Comparison of ENCODE assay signal across 8 cellular contexts in genomic region chr17:64504769-64505319, GRCh38. TPM values are rescaled to one million over a fixed set of nuclear protein-coding genes. Genes with fewer than 3 reads are reported as not detected.
DNase-seq lines count a peak whose midpoint lies in the region; ATAC-seq and TF ChIP-seq lines count a peak whose summit lies in the region.

No MANE protein-coding gene starts in this region.

- H3K27ac Mint-ChIP-seq in Calu3 (ENCODE audit: unreplicated experiment) = peak overlapping the region; percentile 99

- no peaks in the 10 kb centered on the region for H3K9me2 ChIP-seq in neural cell (ENCODE audit: insufficient read depth, low read length)

- CTCF ChIA-PET in Calu3 (lab: Charles Lee) = interaction anchor here (0.9 kb wide), 1 partner anchor 85 kb away, joined by 3 read pairs; no protein-coding TSS in a partner anchor

- TF ChIP-seq RAD21 in neural cell (conservative IDR thresholded peaks at IDR 0.05) = no peak

- H3K4me1 ChIP-seq in ectodermal cell (ENCODE audit: control insufficient read depth, insufficient read depth, low read length) = peaks cover 10% of the 10 kb centered on the region

- peak overlapping the region; percentile 100 for H3K9ac ChIP-seq in neural cell (ENCODE audit: low read length)

- no peaks in the 10 kb centered on the region for H3K27me3 Mint-ChIP-seq in Calu3 (ENCODE audit: unreplicated experiment)

- peak overlapping the region; percentile 86 for H3K4me3 Mint-ChIP-seq in Calu3 (ENCODE audit: low read depth, unreplicated experiment)

- peak overlapping the region; percentile 97 for H3K4me3 ChIP-seq in ectodermal cell (ENCODE audit: insufficient read depth, low read depth, low read length)
- H3K4me3 ChIP-seq in neural cell (ENCODE audit: low read length) = peak overlapping the region; percentile 97

- no peaks in the 10 kb centered on the region for H3K9me3 ChIP-seq in ectodermal cell (ENCODE audit: control insufficient read depth, low read length)
- no peaks in the 10 kb centered on the region for H3K9me3 ChIP-seq in neural cell (ENCODE audit: low read length)

- no TSS peak for BruUV-seq in Calu3 (replicated peaks; lab: Mats Ljungman, UMichigan)

- ATAC-seq in HG02759 (IDR thresholded peaks at IDR 0.05; ENCODE audit: unreplicated experiment) = no peak

- 6 to 9% methylated on average over 13 of the region's 13 CpGs for WGBS in ectodermal cell, 2 experiments

- H3F3A ChIP-seq in neural cell (ENCODE audit: insufficient read depth, low read length, poor library complexity, severe bottlenecking) = peaks cover 8% of the 10 kb centered on the region

- H3K27ac ChIP-seq in ectodermal cell (ENCODE audit: insufficient read depth, low read depth, low read length, poor library complexity, severe bottlenecking) (peak overlapping the region; percentile 97), neural cell (ENCODE audit: low read length) (peak overlapping the region; percentile 100)

- TF ChIP-seq CTCF in Calu3 (IDR thresholded peaks at IDR 0.05; ENCODE audit: unreplicated experiment) = no peak
- no peak for TF ChIP-seq CTCF in neural cell (IDR thresholded peaks at IDR 0.05; ENCODE audit: poor library complexity, severe bottlenecking)
- no peak for TF ChIP-seq CTCF in GM20000 (IDR thresholded peaks at IDR 0.05; ENCODE audit: extremely low read depth, missing control alignments)

- peaks cover 26% of the 10 kb centered on the region for H3K4me1 Mint-ChIP-seq in Calu3 (ENCODE audit: low read depth, unreplicated experiment)

- H3K9me3 Mint-ChIP-seq in Calu3 (ENCODE audit: low read depth, unreplicated experiment) = no peaks in the 10 kb centered on the region

- H3K79me2 ChIP-seq in neural cell (replicated peaks; ENCODE audit: insufficient read depth, low read length) = peaks cover 79% of the 10 kb centered on the region

- intact Hi-C loops in Calu3 (cut with micrococcal nuclease; ENCODE audit: unreplicated experiment) = no loop called here

- no peak for TF ChIP-seq EP300 in neural cell (conservative IDR thresholded peaks at IDR 0.05; ENCODE audit: poor library complexity, severe bottlenecking)

- DNase-seq in Calu3 = no peak
- peak; percentile 56 for DNase-seq in NCI-H460 (ENCODE audit: extremely low read depth, low read depth)
- no peak for DNase-seq in stimulated activated CD4-positive, alpha-beta T cell treated with anti-CD3 and anti-CD28 coated beads, Interleukin-15, amount 100 ng/mL, for 24 hours
- DNase-seq in NCI-H1436 treated with DMSO at 0.1 percent for 48 hours (lab: John Stamatoyannopoulos, UW) = no peak
- DNase-seq in GM20000 (ENCODE audit: low spot score) = no peak

- H3K36me3 ChIP-seq in ectodermal cell (ENCODE audit: control insufficient read depth, insufficient read depth, low read length) (peaks cover 45% of the 10 kb centered on the region), neural cell (ENCODE audit: insufficient read depth, low read length) (peaks cover 28% of the 10 kb centered on the region)

- H3K27me3 ChIP-seq in ectodermal cell (ENCODE audit: control insufficient read depth, insufficient read depth, low read length, poor library complexity, severe bottlenecking) = no peaks in the 10 kb centered on the region
- no peaks in the 10 kb centered on the region for H3K27me3 ChIP-seq in neural cell (ENCODE audit: insufficient read depth, low read depth, low read length)

- no peak overlapping the region for H2AFZ ChIP-seq in neural cell (ENCODE audit: low read depth, low read length)

- peak overlapping the region; percentile 95 for H3K4me2 ChIP-seq in neural cell (ENCODE audit: low read length)

- peaks cover 91% of the 10 kb centered on the region for H3K36me3 Mint-ChIP-seq in Calu3 (ENCODE audit: insufficient read depth, unreplicated experiment)

- peaks cover 23% of the 10 kb centered on the region for H4K20me1 ChIP-seq in neural cell (ENCODE audit: insufficient read depth)

TF ChIP-seq in neural cell, 6 proteins besides CTCF, POLR2A, EP300 and RAD21:
- TF ChIP-seq REST (IDR thresholded peaks at IDR 0.05; ENCODE audit: borderline replicate concordance) = no peak

RNA-seq across cellular contexts. Expression of gene DDX5, which starts 1.2 kb away (rescaled TPM):
- total RNA-seq in Calu3 (2022) = 384 and 477 TPM in 2 replicates
- 392 and 498 TPM in 2 replicates for total RNA-seq in NCI-H460 (2014; rRNA removed; shearing (Covaris generic))
- polyA plus RNA-seq in NCI-H460 (2014; cell fraction: nucleus; rRNA removed) = 1,062 and 1,359 TPM in 2 replicates
- 977 TPM for polyA plus RNA-seq in ectodermal cell (2013, experiment 1 of 4)
- 1,002 TPM for polyA plus RNA-seq in ectodermal cell (2013, experiment 2 of 4)
- 675 TPM for polyA plus RNA-seq in ectodermal cell (2013, experiment 3 of 4)
- 720 TPM for polyA plus RNA-seq in ectodermal cell (2013, experiment 4 of 4)
- 1,789 and 2,358 TPM in 2 replicates for polyA plus RNA-seq in neural cell
- polyA minus RNA-seq in neural cell = 808 and 961 TPM in 2 replicates

RNA-seq across cellular contexts. Expression of gene CEP95, which starts 1.9 kb away (rescaled TPM):
- 37.6 and 38.9 TPM in 2 replicates for total RNA-seq in Calu3 (2022)
- 25.9 and 39.1 TPM in 2 replicates for total RNA-seq in NCI-H460 (2014; rRNA removed; shearing (Covaris generic))
- 68.8 and 84.2 TPM in 2 replicates for polyA plus RNA-seq in NCI-H460 (2014; cell fraction: nucleus; rRNA removed)
- polyA plus RNA-seq in ectodermal cell (2013, experiment 1 of 4) = 85.3 TPM
- 74.5 TPM for polyA plus RNA-seq in ectodermal cell (2013, experiment 2 of 4)
- polyA plus RNA-seq in ectodermal cell (2013, experiment 3 of 4) = 68.4 TPM
- 75.9 TPM for polyA plus RNA-seq in ectodermal cell (2013, experiment 4 of 4)
- polyA plus RNA-seq in neural cell = 214 and 220 TPM in 2 replicates
- 113 and 147 TPM in 2 replicates for polyA minus RNA-seq in neural cell

RNA-seq across cellular contexts. Expression of gene POLG2, which starts 8.0 kb away (rescaled TPM):
- total RNA-seq in Calu3 (2022) = 25.1 and 29.8 TPM in 2 replicates
- total RNA-seq in NCI-H460 (2014; rRNA removed; shearing (Covaris generic)) = 20.5 and 29.1 TPM in 2 replicates
- 61.7 and 66.7 TPM in 2 replicates for polyA plus RNA-seq in NCI-H460 (2014; cell fraction: nucleus; rRNA removed)
- polyA plus RNA-seq in ectodermal cell (2013, experiment 1 of 4) = 32.9 TPM
- 33.2 TPM for polyA plus RNA-seq in ectodermal cell (2013, experiment 2 of 4)
- polyA plus RNA-seq in ectodermal cell (2013, experiment 3 of 4) = 26.8 TPM
- polyA plus RNA-seq in ectodermal cell (2013, experiment 4 of 4) = 25.0 TPM
- polyA plus RNA-seq in neural cell = 14.3 and 16.9 TPM in 2 replicates
- 12.6 and 13.6 TPM in 2 replicates for polyA minus RNA-seq in neural cell

RNA-seq across cellular contexts. Expression of gene MILR1, which starts 55.9 kb away (rescaled TPM):
- 4.9 and 7.6 TPM in 2 replicates for total RNA-seq in Calu3 (2022)
- total RNA-seq in NCI-H460 (2014; rRNA removed; shearing (Covaris generic)) = 2.4 and 2.7 TPM in 2 replicates
- polyA plus RNA-seq in NCI-H460 (2014; cell fraction: nucleus; rRNA removed) = 4.0 and 7.6 TPM in 2 replicates
- polyA plus RNA-seq in ectodermal cell (2013, experiment 1 of 4) = not detected
- not detected for polyA plus RNA-seq in ectodermal cell (2013, experiment 2 of 4)
- not detected for polyA plus RNA-seq in ectodermal cell (2013, experiment 3 of 4)
- not detected for polyA plus RNA-seq in ectodermal cell (2013, experiment 4 of 4)
- not detected in 2 replicates for polyA plus RNA-seq in neural cell
- polyA minus RNA-seq in neural cell = not detected in 2 replicates
